ENCODE assay signal across 1 cellular context in the genomic region with DNA sequence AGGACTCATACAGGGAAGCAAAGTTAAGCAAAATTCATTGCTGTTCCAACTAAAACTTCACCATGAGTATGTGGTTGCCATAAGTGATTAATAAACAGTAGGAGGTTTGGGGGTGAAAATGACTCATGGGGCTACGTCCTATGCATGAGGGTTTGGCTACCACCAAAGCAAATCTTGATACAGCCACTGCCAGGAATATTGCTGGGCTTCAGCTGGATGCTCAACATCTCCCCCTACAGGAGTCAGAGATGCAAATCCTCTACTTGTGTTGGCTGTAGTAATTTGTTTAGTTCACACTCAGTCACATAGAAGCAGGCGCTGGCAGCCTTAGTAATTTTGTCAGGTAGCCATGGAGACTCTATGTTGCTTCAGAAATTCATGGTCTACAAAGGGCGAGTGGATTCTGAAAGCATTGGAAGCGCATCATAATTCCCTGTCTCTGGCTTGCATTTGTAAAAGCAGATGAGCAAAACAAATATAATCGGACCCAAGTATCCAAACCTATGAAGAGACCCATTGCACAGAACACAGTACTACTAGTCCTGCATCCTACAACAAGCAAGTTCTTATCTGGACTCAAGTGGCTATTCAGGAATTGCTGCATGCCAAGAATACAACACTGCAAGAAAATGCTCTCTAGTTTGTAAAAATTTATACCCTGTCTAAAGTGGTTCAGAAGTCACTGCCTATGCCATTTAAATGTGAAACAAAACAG.
TF ChIP-seq lines count a peak whose summit lies in the region.

No MANE protein-coding gene starts in this region.

TF ChIP-seq in SK-N-SH, 30 proteins besides CTCF, POLR2A, EP300 and RAD21 (continued from another document):
- TF ChIP-seq JUND (IDR thresholded peaks at IDR 0.05) (peak; percentile 38; the same call in 1 of the 2 replicates), SIN3A (IDR thresholded peaks at IDR 0.05; ENCODE audit: borderline replicate concordance, low read depth, low read length) (no peak), GATA2 (CRISPR knock-in tag; IDR thresholded peaks at IDR 0.05) (no peak), RCOR1 (IDR thresholded peaks at IDR 0.05; ENCODE audit: low read length) (no peak), SMC3 (IDR thresholded peaks at IDR 0.05; ENCODE audit: low read depth, low read length) (peak; percentile 67), NFIC (IDR thresholded peaks at IDR 0.05; ENCODE audit: borderline replicate concordance) (peak; percentile 52), RXRA (IDR thresholded peaks at IDR 0.05; ENCODE audit: borderline replicate concordance, low read depth) (no peak), TAF1 (IDR thresholded peaks at IDR 0.05; ENCODE audit: borderline replicate concordance, low read depth, low read length) (no peak), PBX3 (IDR thresholded peaks at IDR 0.05) (peak; percentile 31; the same call in 1 of the 2 replicates), POLR2AphosphoS5 (IDR thresholded peaks at IDR 0.05; ENCODE audit: low read depth, low read length) (no peak)
